Comparison of ENCODE assay signal across 7 cellular contexts in the genomic region with DNA sequence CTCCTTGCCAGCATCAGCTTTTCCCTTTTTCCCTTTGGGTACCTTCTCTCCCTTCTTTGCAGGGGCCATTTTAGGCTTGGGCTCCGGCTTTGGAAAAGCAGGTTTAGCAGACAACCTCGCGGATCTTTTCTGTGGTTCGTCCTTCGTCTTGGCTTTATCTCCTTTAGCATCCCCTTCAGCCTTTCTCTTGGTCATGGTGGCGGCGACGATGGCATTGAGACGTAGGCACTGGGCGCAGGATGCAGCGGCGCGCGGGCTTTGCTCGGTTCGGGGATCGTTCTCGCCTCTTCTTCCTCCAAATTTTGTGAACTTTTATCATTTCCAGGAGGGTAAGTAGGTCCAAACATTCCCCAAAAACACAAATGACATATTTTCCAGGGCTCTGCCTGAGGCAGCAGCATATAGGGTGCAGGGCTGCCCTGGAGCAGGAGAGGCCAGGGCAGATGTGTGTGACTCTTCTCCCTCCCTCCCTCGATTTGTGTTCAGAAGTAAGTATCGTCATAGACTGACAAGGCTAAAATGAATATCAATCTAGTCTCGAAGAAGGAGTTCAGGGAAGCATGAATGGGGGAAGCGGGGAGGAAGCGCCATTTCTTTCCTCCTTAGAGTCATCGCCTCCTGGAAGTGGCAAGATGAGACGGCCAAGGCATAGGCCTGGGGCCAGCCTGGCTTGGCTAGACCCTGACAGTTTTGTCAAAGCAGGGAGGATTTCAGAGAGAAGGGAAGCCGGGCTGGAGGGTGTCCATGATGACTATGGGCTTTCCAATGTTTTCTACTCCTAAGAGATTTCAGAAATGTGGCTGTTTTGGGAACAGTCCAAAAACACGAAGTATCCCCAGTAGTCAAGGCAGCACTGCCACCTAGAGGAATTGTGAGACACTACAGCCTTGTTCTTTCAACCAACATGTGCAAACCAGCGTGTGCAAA. TPM values are rescaled to one million over a fixed set of nuclear protein-coding genes. Genes with fewer than 3 reads are reported as not detected.
DNase-seq lines count a peak whose midpoint lies in the region; ATAC-seq, FAIRE-seq and TF ChIP-seq lines count a peak whose summit lies in the region.

No MANE protein-coding gene starts in this region.

- POLR2A ChIA-PET in T-cell (lab: Charles Lee), result no interaction called here

- peak overlapping the region; percentile 46 for H3K9ac ChIP-seq in astrocyte (ENCODE audit: low read length)

- H3K4me2 ChIP-seq in astrocyte (ENCODE audit: low read length), result peak overlapping the region; percentile 61

- ATAC-seq in T-cell (replicated peaks in 1 of 4) (peak; percentile 54 to 74 (median 56)), GM21390 (IDR thresholded peaks at IDR 0.05; ENCODE audit: unreplicated experiment) (no peak)

- peak overlapping the region; percentile 85 for H2AFZ ChIP-seq in astrocyte (ENCODE audit: low read depth, low read length)

- no peak overlapping the region for H3K4me3 Mint-ChIP-seq in T-cell
- H3K4me3 Mint-ChIP-seq in astrocyte (ENCODE audit: unreplicated experiment), result peak overlapping the region; percentile 4

- no peaks in the 10 kb centered on the region for H4K20me1 ChIP-seq in astrocyte (ENCODE audit: insufficient read depth, low read length)

- peaks cover 0 to 6% (median 0%) of the 10 kb centered on the region in 3 donors for H3K4me1 Mint-ChIP-seq in T-cell
- peaks cover 2% of the 10 kb centered on the region for H3K4me1 Mint-ChIP-seq in astrocyte (ENCODE audit: low read depth, unreplicated experiment)

- H3K27me3 ChIP-seq in astrocyte (ENCODE audit: insufficient read depth, low read length) (no peaks in the 10 kb centered on the region), right atrium auricular region (no peaks in the 10 kb centered on the region)

- H3K4me3 ChIP-seq in astrocyte (ENCODE audit: insufficient read depth, low read depth, low read length), result no peak overlapping the region
- H3K4me3 ChIP-seq in right atrium auricular region, result peak overlapping the region in 1 of 2 donors; percentile 24

- H3K79me2 ChIP-seq in astrocyte (ENCODE audit: insufficient read depth, low read length), result no peaks in the 10 kb centered on the region

- no peaks in the 10 kb centered on the region for H3K9me3 Mint-ChIP-seq in T-cell
- H3K9me3 Mint-ChIP-seq in astrocyte (ENCODE audit: unreplicated experiment), result peaks cover 11% of the 10 kb centered on the region

- no peak for TF ChIP-seq POLR2A in GM12891 (IDR thresholded peaks at IDR 0.05; ENCODE audit: low read depth, low read length)

- H3K36me3 ChIP-seq in astrocyte (ENCODE audit: insufficient read depth, low read length), result no peaks in the 10 kb centered on the region
- no peaks in the 10 kb centered on the region for H3K36me3 ChIP-seq in right atrium auricular region

- H3K9me3 ChIP-seq in astrocyte (ENCODE audit: insufficient read depth, low read depth, low read length), result no peaks in the 10 kb centered on the region
- H3K9me3 ChIP-seq in right atrium auricular region, result no peaks in the 10 kb centered on the region

- DNase-seq in GM12891 (ENCODE audit: insufficient read length, low spot score) (peak; percentile 46), NCI-H1694 (lab: John Stamatoyannopoulos, UW) (peak; percentile 85), T-cell (peak in 33 of 34 experiments; percentile 6 to 59 (median 36)), astrocyte (ENCODE audit: low read depth) (peak; percentile 68), right atrium auricular region (ENCODE audit: low spot score) (peak; percentile 84), retina (peak; percentile 75)

- H3K27ac ChIP-seq in astrocyte (ENCODE audit: low read depth, low read length) (no peak overlapping the region), right atrium auricular region (peak overlapping the region in 1 of 2 donors; percentile 13)

- peaks cover 2 to 13% of the 10 kb centered on the region in 2 donors for H3K27me3 Mint-ChIP-seq in T-cell
- H3K27me3 Mint-ChIP-seq in astrocyte (ENCODE audit: low read depth, unreplicated experiment), result peaks cover 4% of the 10 kb centered on the region

- CTCF ChIA-PET in T-cell (lab: Charles Lee), result interaction anchor here in 1 of 2 donors (0.6 to 1.3 kb wide), 2 partner anchors 84 to 293 kb away, joined by 3 to 5 read pairs; no protein-coding TSS in a partner anchor

- H3K4me1 ChIP-seq in astrocyte (ENCODE audit: insufficient read depth, low read length) (peaks cover 4% of the 10 kb centered on the region), right atrium auricular region (peaks cover 0 to 5% of the 10 kb centered on the region in 2 donors)

- FAIRE-seq in GM12891 (lab: Jason Lieb, UNC), result peak; percentile 74
- FAIRE-seq in astrocyte (lab: Jason Lieb, UNC), result peak; percentile 75

- TF ChIP-seq CTCF in astrocyte (IDR thresholded peaks at IDR 0.05; ENCODE audit: insufficient read depth, low read depth, low read length) (peak; percentile 97), right atrium auricular region (IDR thresholded peaks at IDR 0.05) (peak; percentile 79 to 95)

- H3K27ac Mint-ChIP-seq in T-cell, result no peak overlapping the region
- no peak overlapping the region for H3K27ac Mint-ChIP-seq in astrocyte (ENCODE audit: unreplicated experiment)

- H3K36me3 Mint-ChIP-seq in T-cell (no peaks in the 10 kb centered on the region), astrocyte (ENCODE audit: low read depth, unreplicated experiment) (peaks cover 4% of the 10 kb centered on the region)

TF ChIP-seq in GM12891, 5 proteins besides CTCF, POLR2A, EP300 and RAD21:
- TF ChIP-seq POU2F2 (IDR thresholded peaks at IDR 0.05; ENCODE audit: low read depth, low read length) (no peak), POLR2AphosphoS5 (IDR thresholded peaks at IDR 0.05; ENCODE audit: low read depth, low read length) (no peak), TAF1 (IDR thresholded peaks at IDR 0.05; ENCODE audit: low read depth, low read length) (no peak), PAX5 (IDR thresholded peaks at IDR 0.05; ENCODE audit: insufficient read depth, low read length, severe bottlenecking) (no peak), SPI1 (IDR thresholded peaks at IDR 0.05; ENCODE audit: low read depth, low read length) (no peak)
TF ChIP-seq in GM12891: peak in this region for 0.

RNA-seq across cellular contexts. Expression of a gene that starts 13.2 kb away (rescaled TPM):
- polyA plus RNA-seq in GM12891 (2012; ENCODE audit: low read depth, missing spikeins), result 0.47 TPM
- total RNA-seq in T-cell, result not detected
- not detected in 2 replicates for total RNA-seq in astrocyte
- total RNA-seq in right atrium auricular region, result not detected

RNA-seq across cellular contexts. Expression of a gene that starts 43.6 kb away (rescaled TPM):
- polyA plus RNA-seq in GM12891 (2012; ENCODE audit: low read depth, missing spikeins), result 17.0 TPM
- total RNA-seq in T-cell (10 to 100 TPM; 30.0 to 34.5 (median 31.4) TPM), astrocyte (36.8 and 40.2 TPM in 2 replicates), right atrium auricular region (10 to 100 TPM; 24.5 to 27.7 TPM)
